19 cellular contexts compared by ENCODE assay signal in genomic region chr4:180717451-180717850, GRCh38.
DNase-seq lines count a peak whose midpoint lies in the region; ATAC-seq and TF ChIP-seq lines count a peak whose summit lies in the region.
"Had no signal": no experiment of that assay in that cellular context is flagged by ENCODE, and none has a peak within 500 bp of the region (broad histone marks: within the 10 kb centered on the region; RNA-seq: fewer than 3 reads in every experiment).

No MANE protein-coding gene starts in this region.

- no peak overlapping the region for H3K23ac ChIP-seq in IMR-90 (ENCODE audit: low read depth, low read length)

- H4K8ac ChIP-seq in IMR-90 (ENCODE audit: low read depth in 2 of 2, low read length in 2 of 2) = no peak overlapping the region

- no peak overlapping the region for H2BK5ac ChIP-seq in IMR-90 (ENCODE audit: low read depth, low read length, poor library complexity, severe bottlenecking)

- dilution Hi-C loops in IMR-90 (cut with HindIII; ENCODE audit: low sequenced_read_pairs, unreplicated experiment) = no loop called here

- CTCF ChIA-PET in IMR-90 (lab: Yijun Ruan, JAX) = no interaction called here

- TF ChIP-seq CTCF in IMR-90 (conservative IDR thresholded peaks at IDR 0.05; ENCODE audit: low read depth, low read length) = no peak
- no peak for TF ChIP-seq CTCF in neutrophil (IDR thresholded peaks at IDR 0.05)

- H2AK5ac ChIP-seq in IMR-90 (ENCODE audit: low read depth, low read length) = no peak overlapping the region

- no peak overlapping the region for H3K56ac ChIP-seq in IMR-90 (ENCODE audit: extremely low read depth, insufficient read depth, low read length)

- no peaks in the 10 kb centered on the region for H3K36me3 Mint-ChIP-seq in activated naive CD8-positive, alpha-beta T cell treated with anti-CD3 and anti-CD28 coated beads, Interleukin-2, amount 50 U/mL, for 24 hours (ENCODE audit: low read depth)
- H3K36me3 Mint-ChIP-seq: CD14-positive monocyte; CD4-positive, alpha-beta memory T cell had no signal

- intact Hi-C loops in IMR-90 (cut with micrococcal nuclease) = no loop called here

- no peak overlapping the region for H3K14ac ChIP-seq in IMR-90 (replicated peaks; ENCODE audit: low read depth, low read length)

- H4K5ac ChIP-seq in IMR-90 (ENCODE audit: low read depth, low read length) = no peak overlapping the region

- H3K27ac ChIP-seq in IMR-90 (ENCODE audit: insufficient read depth, low read length) = no peak overlapping the region
- H3K27ac ChIP-seq in neutrophil = peak overlapping the region; percentile 39
- H3K27ac ChIP-seq: 22Rv1, A549, HL-60 had no signal

- no peak overlapping the region for H2BK15ac ChIP-seq in IMR-90 (ENCODE audit: low read depth, low read length)

- no peak for TF ChIP-seq POLR2A in IMR-90 (IDR thresholded peaks at IDR 0.05; ENCODE audit: low read depth, low read length)

- H2BK20ac ChIP-seq in IMR-90 (ENCODE audit: low read depth, low read length) = no peak overlapping the region

- H2AK9ac ChIP-seq in IMR-90 (replicated peaks; ENCODE audit: low read depth, low read length, poor library complexity) = no peak overlapping the region

- H2AFZ ChIP-seq in IMR-90 (replicated peaks; ENCODE audit: low read length, poor library complexity) = no peak overlapping the region
- H2AFZ ChIP-seq: GM23338 had no signal

- H4K20me1 ChIP-seq in IMR-90 (ENCODE audit: insufficient read depth, low read length) = no peaks in the 10 kb centered on the region

- H3K36me3 ChIP-seq in IMR-90 (ENCODE audit: control insufficient read depth, insufficient read depth, low read length) (no peaks in the 10 kb centered on the region), adipocyte (ENCODE audit: control insufficient read depth, insufficient read depth, low read length, severe bottlenecking) (no peaks in the 10 kb centered on the region), neutrophil (no peaks in the 10 kb centered on the region)

- no peak overlapping the region for H3K27ac Mint-ChIP-seq in activated naive CD8-positive, alpha-beta T cell treated with anti-CD3 and anti-CD28 coated beads, Interleukin-2, amount 50 U/mL, for 24 hours
- H3K27ac Mint-ChIP-seq: CD14-positive monocyte; CD4-positive, alpha-beta memory T cell; GM23338; HFFc6 had no signal

- no peak overlapping the region for H3K4ac ChIP-seq in IMR-90 (ENCODE audit: low read depth, low read length)

- no peak for ATAC-seq in IMR-90 (ENCODE audit: low read depth)
- ATAC-seq in HG03175 (IDR thresholded peaks at IDR 0.05; ENCODE audit: unreplicated experiment) = no peak
- ATAC-seq in activated naive CD8-positive, alpha-beta T cell treated with anti-CD3 and anti-CD28 coated beads, Interleukin-2, amount 50 U/mL, for 24 hours = no peak
- ATAC-seq: A549, GM23338, HCT116 had no signal

- no peaks in the 10 kb centered on the region for H3K79me1 ChIP-seq in IMR-90 (ENCODE audit: low read depth in 1 of 2, low read length in 2 of 2)

- no peak overlapping the region for H2BK120ac ChIP-seq in IMR-90 (ENCODE audit: low read depth, low read length)

- H3K4me3 Mint-ChIP-seq in activated naive CD8-positive, alpha-beta T cell treated with anti-CD3 and anti-CD28 coated beads, Interleukin-2, amount 50 U/mL, for 24 hours = no peak overlapping the region
- H3K4me3 Mint-ChIP-seq: CD14-positive monocyte; CD4-positive, alpha-beta memory T cell; GM23338; HFFc6 had no signal

- H3K27me3 Mint-ChIP-seq in activated naive CD8-positive, alpha-beta T cell treated with anti-CD3 and anti-CD28 coated beads, Interleukin-2, amount 50 U/mL, for 24 hours = no peaks in the 10 kb centered on the region
- H3K27me3 Mint-ChIP-seq: CD4-positive, alpha-beta memory T cell had no signal

- no peaks in the 10 kb centered on the region for H3K27me3 ChIP-seq in IMR-90 (ENCODE audit: control insufficient read depth, insufficient read depth, low read length)
- no peaks in the 10 kb centered on the region for H3K27me3 ChIP-seq in adipocyte (replicated peaks; ENCODE audit: control insufficient read depth, insufficient read depth, low read length)
- H3K27me3 ChIP-seq in neutrophil = no peaks in the 10 kb centered on the region

- no peak overlapping the region for H4K91ac ChIP-seq in IMR-90 (ENCODE audit: insufficient read depth, low read depth, low read length)

- BruUV-seq in IMR-90 (replicated peaks; lab: Mats Ljungman, UMichigan) = no TSS peak

- H3K9me1 ChIP-seq in IMR-90 (ENCODE audit: insufficient read depth, low read length) = no peaks in the 10 kb centered on the region

- H3K9me3 Mint-ChIP-seq in activated naive CD8-positive, alpha-beta T cell treated with anti-CD3 and anti-CD28 coated beads, Interleukin-2, amount 50 U/mL, for 24 hours = peaks cover 13% of the 10 kb centered on the region
- H3K9me3 Mint-ChIP-seq: GM23338 had no signal

- H3K4me1 Mint-ChIP-seq in activated naive CD8-positive, alpha-beta T cell treated with anti-CD3 and anti-CD28 coated beads, Interleukin-2, amount 50 U/mL, for 24 hours = no peaks in the 10 kb centered on the region
- H3K4me1 Mint-ChIP-seq: CD14-positive monocyte; CD4-positive, alpha-beta memory T cell had no signal

- peak; percentile 38 for DNase-seq in IMR-90
- peak; percentile 3 for DNase-seq in NOMO-1 treated with dmso at 0.1 percent for 144 hours (lab: John Stamatoyannopoulos, UW; ENCODE audit: unreplicated experiment)
- DNase-seq in adipocyte (ENCODE audit: low read depth) = peak; percentile 72
- no peak for DNase-seq in C1 segment of cervical spinal cord (lab: John Stamatoyannopoulos, UW)
- no peak for DNase-seq in activated naive CD8-positive, alpha-beta T cell treated with anti-CD3 and anti-CD28 coated beads, Interleukin-2, amount 50 U/mL, for 24 hours
- DNase-seq: AML-193; CD4-positive, alpha-beta memory T cell; DMS153; DMS79; GF-D8; HFFc6 had no signal

- H3K9ac ChIP-seq in IMR-90 (ENCODE audit: low read depth, low read length) (no peak overlapping the region), adipocyte (ENCODE audit: low read length) (no peak overlapping the region)

- no peaks in the 10 kb centered on the region for H3K9me3 ChIP-seq in IMR-90 (ENCODE audit: control insufficient read depth, insufficient read depth, low read length)
- no peaks in the 10 kb centered on the region for H3K9me3 ChIP-seq in adipocyte (ENCODE audit: control insufficient read depth, low read length)
- H3K9me3 ChIP-seq in neutrophil = no peaks in the 10 kb centered on the region
- H3K9me3 ChIP-seq: A549 had no signal

- 20% methylated on average over 1 of the region's 3 CpGs; no CpG with 5 or more reads in 1 of the 2 experiments for WGBS in IMR-90 (ENCODE audit: extremely low coverage in 2 of 2, insufficient read length in 1 of 2), 2 experiments

- no peaks in the 10 kb centered on the region for H3K4me1 ChIP-seq in IMR-90 (ENCODE audit: control insufficient read depth, insufficient read depth, low read length)
- no peaks in the 10 kb centered on the region for H3K4me1 ChIP-seq in adipocyte (ENCODE audit: control insufficient read depth, insufficient read depth, low read length)
- peaks cover 10 to 15% of the 10 kb centered on the region in 2 experiments for H3K4me1 ChIP-seq in neutrophil (ENCODE audit: control insufficient read depth in 1 of 2, insufficient read depth in 1 of 2, low read depth in 1 of 2, low read length in 1 of 2)
- H3K4me1 ChIP-seq: A549 had no signal

- POLR2A ChIA-PET in IMR-90 (lab: Charles Lee; ENCODE audit: unreplicated experiment) = no interaction called here

- H3K4me3 ChIP-seq in IMR-90 (ENCODE audit: insufficient read depth, low read depth, low read length) (no peak overlapping the region), adipocyte (ENCODE audit: low read length) (no peak overlapping the region), neutrophil (ENCODE audit: low read depth in 1 of 2, low read length in 1 of 2) (no peak overlapping the region)
- H3K4me3 ChIP-seq: A549, GM23338 had no signal

- H3K4me2 ChIP-seq in IMR-90 (ENCODE audit: low read depth, low read length) = peak overlapping the region; percentile 37; the same call in 1 of the 2 replicates
- H3K4me2 ChIP-seq: A549, GM23338 had no signal

- in situ Hi-C loops in IMR-90 (cut with MboI; ENCODE audit: low sequenced_read_pairs) = no loop called here

- H3K18ac ChIP-seq in IMR-90 (ENCODE audit: low read depth, low read length) = no peak overlapping the region

- no peak for TF ChIP-seq RAD21 in IMR-90 (IDR thresholded peaks at IDR 0.05; ENCODE audit: low read length)

TF ChIP-seq in IMR-90, 13 proteins besides CTCF, POLR2A, EP300 and RAD21:
- TF ChIP-seq CHD1 (IDR thresholded peaks at IDR 0.05; ENCODE audit: low read depth, low read length) (no peak), RCOR1 (IDR thresholded peaks at IDR 0.05; ENCODE audit: insufficient replicate concordance, low read length) (no peak), MAZ (IDR thresholded peaks at IDR 0.05; ENCODE audit: borderline replicate concordance, low read depth, low read length) (no peak), FOS (IDR thresholded peaks at IDR 0.05; ENCODE audit: low read depth, low read length) (no peak), CEBPB (IDR thresholded peaks at IDR 0.05; ENCODE audit: low read depth, low read length) (no peak), SMC3 (IDR thresholded peaks at IDR 0.05; ENCODE audit: low read depth, low read length) (no peak), BHLHE40 (IDR thresholded peaks at IDR 0.05; ENCODE audit: low read depth, low read length) (no peak), MAFK (IDR thresholded peaks at IDR 0.05; ENCODE audit: low read depth, low read length) (no peak), RFX5 (IDR thresholded peaks at IDR 0.05; ENCODE audit: low read depth, low read length) (no peak), ELK1 (IDR thresholded peaks at IDR 0.05; ENCODE audit: borderline replicate concordance, low read depth, low read length) (no peak), MXI1 (IDR thresholded peaks at IDR 0.05; ENCODE audit: borderline replicate concordance, low read depth, low read length) (no peak), NFE2L2 (IDR thresholded peaks at IDR 0.05; ENCODE audit: low read depth, low read length) (no peak)
- TF ChIP-seq, protein P1, sequence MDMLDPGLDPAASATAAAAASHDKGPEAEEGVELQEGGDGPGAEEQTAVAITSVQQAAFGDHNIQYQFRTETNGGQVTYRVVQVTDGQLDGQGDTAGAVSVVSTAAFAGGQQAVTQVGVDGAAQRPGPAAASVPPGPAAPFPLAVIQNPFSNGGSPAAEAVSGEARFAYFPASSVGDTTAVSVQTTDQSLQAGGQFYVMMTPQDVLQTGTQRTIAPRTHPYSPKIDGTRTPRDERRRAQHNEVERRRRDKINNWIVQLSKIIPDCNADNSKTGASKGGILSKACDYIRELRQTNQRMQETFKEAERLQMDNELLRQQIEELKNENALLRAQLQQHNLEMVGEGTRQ (IDR thresholded peaks at IDR 0.05; ENCODE audit: low read depth, low read length) = no peak

Comparison
In these comparisons a context has a peak if more than half of its experiments do, and no peak if none do; other contexts are left out.
1. DNase-seq: peak in IMR-90 (single experiment), NOMO-1 treated with dmso at 0.1 percent for 144 hours (single experiment) and adipocyte (single experiment); none in C1 segment of cervical spinal cord (0 of 14) and activated naive CD8-positive, alpha-beta T cell treated with anti-CD3 and anti-CD28 coated beads, Interleukin-2, amount 50 U/mL, for 24 hours (single experiment).